In genomic region chr3:183529717-183530116, GRCh38 we compare ENCODE assay signal across 18 cellular contexts. TPM values are rescaled to one million over a fixed set of nuclear protein-coding genes. Genes with fewer than 3 reads are reported as not detected.
"Had no signal": no experiment of that assay in that cellular context is flagged by ENCODE, and none has a peak within 500 bp of the region (broad histone marks: within the 10 kb centered on the region; RNA-seq: fewer than 3 reads in every experiment).

No MANE protein-coding gene starts in this region.

- ATAC-seq: activated CD4-positive, CD25-positive, alpha-beta regulatory T cell treated with anti-CD3 and anti-CD28 coated beads, Interleukin-2, amount 50 U/mL, for 24 hours; activated CD8-positive, alpha-beta memory T cell treated with anti-CD3 and anti-CD28 coated beads, Interleukin-2, amount 10 ng/mL, durations not matched to agents 7 days and 5 days; activated naive CD8-positive, alpha-beta T cell treated with anti-CD3 and anti-CD28 coated beads, Interleukin-2, amount 50 U/mL, for 24 hours; left cardiac atrium; lower lobe of right lung had no signal

- H3K4me3 ChIP-seq: ascending aorta, lower lobe of right lung, sigmoid colon, stomach, thoracic aorta had no signal

- H3K4me1 ChIP-seq: ascending aorta, sigmoid colon, stomach had no signal

- H3K9me3 ChIP-seq: ascending aorta, lower lobe of right lung, sigmoid colon, stomach, thoracic aorta had no signal

- FAIRE-seq: bronchial epithelial cell, frontal cortex had no signal

- H3K27me3 ChIP-seq: ascending aorta, sigmoid colon, stomach had no signal

- H3K27ac ChIP-seq: ascending aorta, lower lobe of right lung, sigmoid colon, thoracic aorta had no signal

- DNase-seq: activated CD8-positive, alpha-beta memory T cell treated with anti-CD3 and anti-CD28 coated beads, Interleukin-2, amount 10 ng/mL, durations not matched to agents 7 days and 5 days; activated naive CD8-positive, alpha-beta T cell treated with anti-CD3 and anti-CD28 coated beads, Interleukin-2, amount 50 U/mL, for 24 hours; activated T-cell treated with anti-CD3 and anti-CD28 coated beads, Interleukin-2, amount 50 U/mL, for 1 hour; dermis blood vessel endothelial cell; left cardiac atrium; lower lobe of right lung; sigmoid colon; stimulated activated CD4-positive, alpha-beta T cell treated with anti-CD3 and anti-CD28 coated beads, Interleukin-1b, Interleukin-23, amount 100 ng/mL, for 48 hours; stomach; T-helper 2 cell had no signal

- H3K36me3 ChIP-seq: ascending aorta, sigmoid colon, stomach, thoracic aorta had no signal

RNA-seq across cellular contexts. Expression of gene KLHL6, which starts 25.8 kb away (rescaled TPM):
- total RNA-seq: epithelial cell of proximal tubule, osteocyte had no signal
- polyA plus RNA-seq: neural cell had no signal
